ENCODE assay signal across 1 cellular context in genomic region chr14:20624495-20625070, GRCh38.
A peak's percentile ranks its signal among the peaks of the same experiment; 100 is the strongest.
TF ChIP-seq lines count a peak whose summit lies in the region.

No MANE protein-coding gene starts in this region.

TF ChIP-seq in HepG2, 621 proteins besides CTCF, POLR2A, EP300 and RAD21:
- TF ChIP-seq PHF20 (CRISPR knock-in tag; IDR thresholded peaks at IDR 0.05), result no peak
- peak; percentile 24 for TF ChIP-seq JARID2 (CRISPR knock-in tag; IDR thresholded peaks at IDR 0.05; ENCODE audit: insufficient replicate concordance)
- 0 out of 2 replicates have a peak, but pooled peaks have one; percentile 5 for TF ChIP-seq HOXA3 (CRISPR knock-in tag; IDR thresholded peaks at IDR 0.05)
- TF ChIP-seq CHD4 (IDR thresholded peaks at IDR 0.05; ENCODE audit: borderline replicate concordance, low read length), result 0 out of 2 replicates have a peak, but pooled peaks have one; percentile 35
- TF ChIP-seq ZNF589 (CRISPR knock-in tag; conservative IDR thresholded peaks at IDR 0.05), result no peak
- TF ChIP-seq, protein P1, sequence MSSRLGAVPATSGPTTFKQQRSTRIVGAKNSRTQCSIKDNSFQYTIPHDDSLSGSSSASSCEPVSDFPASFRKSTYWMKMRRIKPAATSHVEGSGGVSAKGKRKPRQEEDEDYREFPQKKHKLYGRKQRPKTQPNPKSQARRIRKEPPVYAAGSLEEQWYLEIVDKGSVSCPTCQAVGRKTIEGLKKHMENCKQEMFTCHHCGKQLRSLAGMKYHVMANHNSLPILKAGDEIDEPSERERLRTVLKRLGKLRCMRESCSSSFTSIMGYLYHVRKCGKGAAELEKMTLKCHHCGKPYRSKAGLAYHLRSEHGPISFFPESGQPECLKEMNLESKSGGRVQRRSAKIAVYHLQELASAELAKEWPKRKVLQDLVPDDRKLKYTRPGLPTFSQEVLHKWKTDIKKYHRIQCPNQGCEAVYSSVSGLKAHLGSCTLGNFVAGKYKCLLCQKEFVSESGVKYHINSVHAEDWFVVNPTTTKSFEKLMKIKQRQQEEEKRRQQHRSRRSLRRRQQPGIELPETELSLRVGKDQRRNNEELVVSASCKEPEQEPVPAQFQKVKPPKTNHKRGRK (CRISPR knock-in tag; IDR thresholded peaks at IDR 0.05), result 0 out of 2 replicates have a peak, but pooled peaks have one; percentile 22
- no peak for TF ChIP-seq ZNF207 (IDR thresholded peaks at IDR 0.05; ENCODE audit: borderline replicate concordance)
- no peak for TF ChIP-seq NFYB (CRISPR knock-in tag; IDR thresholded peaks at IDR 0.05)
- no peak for TF ChIP-seq MBNL3 (CRISPR knock-in tag; conservative IDR thresholded peaks at IDR 0.05)
